Comparison of ENCODE assay signal across 8 cellular contexts in genomic region chr1:16236495-16237342, GRCh38. TPM values are rescaled to one million over a fixed set of nuclear protein-coding genes. Genes with fewer than 3 reads are reported as not detected.
DNase-seq lines count a peak whose midpoint lies in the region; ATAC-seq and TF ChIP-seq lines count a peak whose summit lies in the region.

CPLANE2 (minus strand) TSS chr1:16237183; CDS start chr1:16236742, 441 bp downstream.

- peak in 1 of 2 donors; percentile 60 for TF ChIP-seq POLR2A in tibial nerve (IDR thresholded peaks at IDR 0.05)

- WGBS in tibial nerve, 2 donors, result 2 to 5% methylated on average over 20 to 56 of the region's 57 CpGs

- peak within 1 kb of the TSS; percentile 88 for H3K4me3 Mint-ChIP-seq in activated naive CD8-positive, alpha-beta T cell treated with anti-CD3 and anti-CD28 coated beads for 36 hours

- H3K9me3 ChIP-seq in parathyroid adenoma (ENCODE audit: control insufficient read depth, low read length), result no peaks in the 10 kb centered on the region
- no peaks in the 10 kb centered on the region for H3K9me3 ChIP-seq in tibial nerve

- peak in 1 of 2 donors; percentile 62 for TF ChIP-seq EP300 in tibial nerve (IDR thresholded peaks at IDR 0.05)

- no peaks in the 10 kb centered on the region for H3K36me3 ChIP-seq in GM06990 (ENCODE audit: control insufficient read depth, insufficient read depth, low read length)
- no peaks in the 10 kb centered on the region for H3K36me3 ChIP-seq in parathyroid adenoma (ENCODE audit: control insufficient read depth, insufficient read depth, low read length)
- peaks cover 0 to 19% (median 0%) of the 10 kb centered on the region in 3 donors for H3K36me3 ChIP-seq in tibial nerve

- H3K27me3 ChIP-seq in GM06990 (replicated peaks; ENCODE audit: control insufficient read depth, insufficient read depth, low read length) (no peaks in the 10 kb centered on the region), parathyroid adenoma (ENCODE audit: control insufficient read depth, insufficient read depth, low read length) (no peaks in the 10 kb centered on the region), tibial nerve (no peaks in the 10 kb centered on the region)

- ATAC-seq in HG02610 (IDR thresholded peaks at IDR 0.05; ENCODE audit: unreplicated experiment), result peak; percentile 76
- ATAC-seq in Right ventricle myocardium superior (ENCODE audit: poor library complexity), result peak; percentile 97

- H2AFZ ChIP-seq in parathyroid adenoma, result peak within 1 kb of the TSS; percentile 92

- peak within 1 kb of the TSS; percentile 100 for H3K4me2 ChIP-seq in parathyroid adenoma (ENCODE audit: low read length)

- peak within 1 kb of the TSS; percentile 77 for H3K4me3 ChIP-seq in GM06990 (replicated peaks; ENCODE audit: low read depth, low read length)
- H3K4me3 ChIP-seq in parathyroid adenoma (ENCODE audit: low read depth, low read length), result peak within 1 kb of the TSS; percentile 92
- H3K4me3 ChIP-seq in tibial nerve, result peak within 1 kb of the TSS; percentile 46 to 76 (median 68)

- no peak within 1 kb of the TSS for H3K9ac ChIP-seq in parathyroid adenoma

- H3K27ac ChIP-seq in parathyroid adenoma, result peak within 1 kb of the TSS; percentile 59
- peak within 1 kb of the TSS; percentile 19 to 91 (median 86) for H3K27ac ChIP-seq in tibial nerve

- H3K4me1 ChIP-seq in parathyroid adenoma (no peaks in the 10 kb centered on the region), tibial nerve (peaks cover 0 to 21% (median 13%) of the 10 kb centered on the region in 4 donors)

- H3K9me3 Mint-ChIP-seq in activated naive CD8-positive, alpha-beta T cell treated with anti-CD3 and anti-CD28 coated beads for 36 hours, result no peaks in the 10 kb centered on the region

- no peak for TF ChIP-seq CTCF in GM06990 (IDR thresholded peaks at IDR 0.05; ENCODE audit: insufficient read depth, low read length, poor library complexity, severe bottlenecking)
- no peak for TF ChIP-seq CTCF in parathyroid adenoma (IDR thresholded peaks at IDR 0.05)
- peak in 1 of 5 experiments; percentile 19 for TF ChIP-seq CTCF in tibial nerve (IDR thresholded peaks at IDR 0.05)

- H3K36me3 Mint-ChIP-seq in activated naive CD8-positive, alpha-beta T cell treated with anti-CD3 and anti-CD28 coated beads for 36 hours, result no peaks in the 10 kb centered on the region

- H3K79me2 ChIP-seq in parathyroid adenoma, result no peaks in the 10 kb centered on the region

- H3K27me3 Mint-ChIP-seq in activated naive CD8-positive, alpha-beta T cell treated with anti-CD3 and anti-CD28 coated beads for 36 hours, result no peaks in the 10 kb centered on the region

- intact Hi-C loops in Right ventricle myocardium superior (cut with DNase I), result no loop called here

- DNase-seq in GM06990 (ENCODE audit: extremely low read depth, insufficient read length), result peak; percentile 95
- DNase-seq in NCI-H1092 treated with DMSO at 0.1 percent for 48 hours (lab: John Stamatoyannopoulos, UW), result peak; percentile 96
- DNase-seq in SKM-1 (lab: John Stamatoyannopoulos, UW; ENCODE audit: unreplicated experiment), result peak; percentile 82
- peak; percentile 98 for DNase-seq in activated naive CD8-positive, alpha-beta T cell treated with anti-CD3 and anti-CD28 coated beads for 36 hours
- DNase-seq in Right ventricle myocardium superior, result peak; percentile 97
- DNase-seq in tibial nerve (ENCODE audit: low spot score in 2 of 2), result peak; percentile 91 to 92

- peak within 1 kb of the TSS; percentile 92 for H3K27ac Mint-ChIP-seq in activated naive CD8-positive, alpha-beta T cell treated with anti-CD3 and anti-CD28 coated beads for 36 hours

- H3K4me1 Mint-ChIP-seq in activated naive CD8-positive, alpha-beta T cell treated with anti-CD3 and anti-CD28 coated beads for 36 hours, result peaks cover 7% of the 10 kb centered on the region

RNA-seq across cellular contexts. Expression of gene CPLANE2, which starts in this region (rescaled TPM):
- 1 to 10 TPM; 2.2 to 2.5 TPM for total RNA-seq in activated naive CD8-positive, alpha-beta T cell treated with anti-CD3 and anti-CD28 coated beads for 36 hours
- total RNA-seq in Right ventricle myocardium superior (10.1 TPM), tibial nerve (10 to 100 TPM in 2 of 4 donors, 1 to 10 TPM in 2; 3.6 to 14.4 (median 9.6) TPM)

Comparison
In these comparisons a context has a peak if more than half of its experiments do, and no peak if none do; other contexts are left out.
1. Peak in every context shown above with its lines: DNase-seq, ATAC-seq, H3K4me3 ChIP-seq and H3K27ac ChIP-seq.